In genomic region chr11:12161603-12162350, GRCh38 we compare ENCODE assay signal across 1 cellular context.
TF ChIP-seq lines count a peak whose summit lies in the region.

No MANE protein-coding gene starts in this region.

TF ChIP-seq in IMR-90, 13 proteins besides CTCF, POLR2A, EP300 and RAD21:
- TF ChIP-seq NFE2L2 (IDR thresholded peaks at IDR 0.05; ENCODE audit: low read depth, low read length) (no peak), MAFK (IDR thresholded peaks at IDR 0.05; ENCODE audit: low read depth, low read length) (no peak), RFX5 (IDR thresholded peaks at IDR 0.05; ENCODE audit: low read depth, low read length) (no peak), MAZ (IDR thresholded peaks at IDR 0.05; ENCODE audit: borderline replicate concordance, low read depth, low read length) (no peak), ELK1 (IDR thresholded peaks at IDR 0.05; ENCODE audit: borderline replicate concordance, low read depth, low read length) (no peak)
